ENCODE assay signal across 27 cellular contexts in genomic region chr6:137426007-137426689, GRCh38.
DNase-seq lines count a peak whose midpoint lies in the region; ATAC-seq, FAIRE-seq and TF ChIP-seq lines count a peak whose summit lies in the region.
"Had no signal": no experiment of that assay in that cellular context is flagged by ENCODE, and none has a peak within 500 bp of the region (broad histone marks: within the 10 kb centered on the region; RNA-seq: fewer than 3 reads in every experiment).

No MANE protein-coding gene starts in this region.

- no peaks in the 10 kb centered on the region for H4K20me1 ChIP-seq in HepG2 (ENCODE audit: insufficient read depth, low read length)

- WGBS in HepG2 (ENCODE audit: low lambda C conversion rate): 69% methylated on average over 2 of the region's 2 CpGs
- WGBS in right lobe of liver (ENCODE audit: insufficient coverage, low coverage, low lambda C conversion rate, missing lambda C conversion rate): 88% methylated on average over 2 of the region's 2 CpGs

- H3K27ac ChIP-seq in HepG2 (ENCODE audit: extremely low read length, insufficient read depth, low read length) (no peak overlapping the region), right lobe of liver (no peak overlapping the region)
- H3K27ac ChIP-seq in CD8-positive, alpha-beta T cell (ENCODE audit: low read depth, low read length): no peak overlapping the region
- H3K27ac ChIP-seq: C4-2B, colonic mucosa, esophagus muscularis mucosa, gastrocnemius medialis, GM23248, lower lobe of right lung, neural progenitor cell, RWPE1, upper lobe of right lung had no signal

- H3K9me3 Mint-ChIP-seq in CD8-positive, alpha-beta T cell: no peaks in the 10 kb centered on the region
- H3K9me3 Mint-ChIP-seq: activated T-cell treated with anti-CD3 and anti-CD28 coated beads, Interleukin-2, amount 50 U/mL, for 4 hours had no signal

- POLR2A ChIA-PET in HepG2 (lab: Yijun Ruan, JAX): no interaction called here
- POLR2A ChIA-PET in CD8-positive, alpha-beta T cell (lab: Charles Lee): no interaction called here

- FAIRE-seq in HepG2 (lab: Jason Lieb, UNC) (no peak), GM19239 (lab: Jason Lieb, UNC) (no peak)
- FAIRE-seq: kidney had no signal

- H3K36me3 Mint-ChIP-seq in CD8-positive, alpha-beta T cell: no peaks in the 10 kb centered on the region
- H3K36me3 Mint-ChIP-seq: neural progenitor cell had no signal

- peaks cover 0 to 5% of the 10 kb centered on the region in 2 experiments; a peak in 2 of 5 replicates for H3K27me3 ChIP-seq in HepG2 (ENCODE audit: control insufficient read depth in 1 of 2, insufficient read depth in 2 of 2, low read length in 2 of 2)
- H3K27me3 ChIP-seq in right lobe of liver: no peaks in the 10 kb centered on the region
- H3K27me3 ChIP-seq in CD8-positive, alpha-beta T cell (ENCODE audit: insufficient read depth, low read length): no peaks in the 10 kb centered on the region
- H3K27me3 ChIP-seq: colonic mucosa, esophagus muscularis mucosa, gastrocnemius medialis, MG63, neural progenitor cell, upper lobe of right lung had no signal

- H3K79me2 ChIP-seq in HepG2 (ENCODE audit: insufficient read depth, low read length): no peaks in the 10 kb centered on the region

- H3K4me3 ChIP-seq in HepG2 (replicated peaks in 1 of 3; ENCODE audit: insufficient read depth in 1 of 3, low read depth in 2 of 3, low read length in 3 of 3) (no peak overlapping the region), right lobe of liver (no peak overlapping the region)
- no peak overlapping the region for H3K4me3 ChIP-seq in CD8-positive, alpha-beta T cell (ENCODE audit: low read depth, low read length)
- H3K4me3 ChIP-seq: colonic mucosa, esophagus muscularis mucosa, gastrocnemius medialis, GM23248, lower lobe of right lung, MG63, neural progenitor cell, upper lobe of right lung had no signal

- H3K9me3 ChIP-seq in HepG2 (ENCODE audit: low read length): no peaks in the 10 kb centered on the region
- H3K9me3 ChIP-seq in right lobe of liver: no peaks in the 10 kb centered on the region
- H3K9me3 ChIP-seq in CD8-positive, alpha-beta T cell (ENCODE audit: low read length): no peaks in the 10 kb centered on the region
- H3K9me3 ChIP-seq: colonic mucosa, esophagus muscularis mucosa, gastrocnemius medialis, lower lobe of right lung, MG63, upper lobe of right lung had no signal

- TF ChIP-seq POLR2A in HepG2 (IDR thresholded peaks at IDR 0.05; ENCODE audit: insufficient read depth in 1 of 2, low read depth in 2 of 2, low read length in 2 of 2) (no peak), right lobe of liver (IDR thresholded peaks at IDR 0.05) (no peak)

- ATAC-seq in HepG2: no peak
- no peak for ATAC-seq in right lobe of liver
- ATAC-seq in HG03175 (IDR thresholded peaks at IDR 0.05; ENCODE audit: unreplicated experiment): peak; percentile 57
- ATAC-seq in GM18909 (IDR thresholded peaks at IDR 0.05; ENCODE audit: poor library complexity, unreplicated experiment): no peak
- ATAC-seq in CD8-positive, alpha-beta T cell: no peak
- ATAC-seq: activated T-cell treated with anti-CD3 and anti-CD28 coated beads, Interleukin-2, amount 50 U/mL, for 4 hours; gastrocnemius medialis; lower lobe of right lung; sciatic nerve; upper lobe of right lung had no signal

- in situ Hi-C loops in HepG2 (cut with HindIII; ENCODE audit: extremely low pct_ligation_motif_present, low pct_unique_long_range_greater_than_20kb): no loop called here

- no TSS peak for BruUV-seq in HepG2 (replicated peaks; lab: Mats Ljungman, UMichigan)

- peaks cover 26% of the 10 kb centered on the region for H3K4me1 ChIP-seq in HepG2 (ENCODE audit: insufficient read depth, low read length)
- no peaks in the 10 kb centered on the region for H3K4me1 ChIP-seq in right lobe of liver
- H3K4me1 ChIP-seq in CD8-positive, alpha-beta T cell (ENCODE audit: insufficient read depth, low read length): peaks cover 12% of the 10 kb centered on the region
- H3K4me1 ChIP-seq: colonic mucosa, esophagus muscularis mucosa, gastrocnemius medialis, lower lobe of right lung, upper lobe of right lung had no signal

- H3K9ac ChIP-seq in HepG2 (ENCODE audit: insufficient read depth, low read depth, low read length): no peak overlapping the region
- H3K9ac ChIP-seq: GM23248, neural progenitor cell had no signal

- no peak overlapping the region for H2AFZ ChIP-seq in HepG2 (ENCODE audit: low read length)
- H2AFZ ChIP-seq: GM23248, neural progenitor cell had no signal

- H3K27me3 Mint-ChIP-seq in CD8-positive, alpha-beta T cell (ENCODE audit: low read depth): no peaks in the 10 kb centered on the region

- H3K27ac Mint-ChIP-seq in CD8-positive, alpha-beta T cell: no peak overlapping the region
- H3K27ac Mint-ChIP-seq: neural progenitor cell had no signal

- no peak for TF ChIP-seq RAD21 in HepG2 (CRISPR knock-in tag; IDR thresholded peaks at IDR 0.05)

- H3K36me3 ChIP-seq in HepG2 (replicated peaks in 1 of 2; ENCODE audit: control insufficient read depth in 1 of 2, insufficient read depth in 2 of 2, low read length in 2 of 2) (no peaks in the 10 kb centered on the region), right lobe of liver (no peaks in the 10 kb centered on the region)
- no peaks in the 10 kb centered on the region for H3K36me3 ChIP-seq in CD8-positive, alpha-beta T cell (ENCODE audit: insufficient read depth, low read length)
- H3K36me3 ChIP-seq: colonic mucosa, esophagus muscularis mucosa, gastrocnemius medialis, lower lobe of right lung, MG63, neural progenitor cell, upper lobe of right lung had no signal

- TF ChIP-seq CTCF in HepG2 (CRISPR knock-in tag; IDR thresholded peaks at IDR 0.05): no peak
- no peak for TF ChIP-seq CTCF in right lobe of liver (IDR thresholded peaks at IDR 0.05)
- TF ChIP-seq CTCF in CD8-positive, alpha-beta T cell (IDR thresholded peaks at IDR 0.05): no peak

- TF ChIP-seq EP300 in HepG2 (IDR thresholded peaks at IDR 0.05; ENCODE audit: low read depth in 2 of 2, low read length in 2 of 2): no peak
- no peak for TF ChIP-seq EP300 in HepG2 (CRISPR knock-in tag; IDR thresholded peaks at IDR 0.05; ENCODE audit: borderline replicate concordance)

- H3K4me2 ChIP-seq in HepG2 (ENCODE audit: low read depth, low read length): no peak overlapping the region
- H3K4me2 ChIP-seq: neural progenitor cell had no signal

- DNase-seq in HepG2 (ENCODE audit: low spot score) (no peak), right lobe of liver (no peak), SKM-1 treated with dmso at 0.1 percent for 144 hours (lab: John Stamatoyannopoulos, UW; ENCODE audit: unreplicated experiment) (peak; percentile 66), GM19239 (ENCODE audit: insufficient read length, low spot score) (no peak)
- DNase-seq in CD8-positive, alpha-beta T cell: no peak
- no peak for DNase-seq in activated CD4-positive, alpha-beta T cell treated with anti-CD3 and anti-CD28 coated beads for 4 hours
- DNase-seq: activated CD4-positive, CD25-positive, alpha-beta regulatory T cell treated with anti-CD3 and anti-CD28 coated beads, Interleukin-2, amount 50 U/mL, for 72 hours; activated naive CD4-positive, alpha-beta T cell treated with Interleukin-2 at 50 U/mL for 16 hours; activated T-cell treated with anti-CD3 and anti-CD28 coated beads, Interleukin-2, amount 50 U/mL, for 4 hours; colonic mucosa; gastrocnemius medialis; GM23248; kidney; lower lobe of right lung; MG63; NCI-H187; NCI-H82; posterior cingulate gyrus; stimulated activated CD8-positive, alpha-beta memory T cell treated with anti-CD3 and anti-CD28 coated beads, Interleukin-4, amount 100 ng/mL, for 48 hours; upper lobe of right lung had no signal

- CTCF ChIA-PET in HepG2 (lab: Yijun Ruan, JAX; ENCODE audit: low intra/inter-chr PET ratio, low total read pairs): no interaction called here
- CTCF ChIA-PET in CD8-positive, alpha-beta T cell (lab: Charles Lee): interaction anchor here (0.5 to 1.6 kb wide), 3 partner anchors 11 to 250 kb away, joined by 3 to 8 read pairs (median 4); no protein-coding TSS in a partner anchor

- peaks cover 23% of the 10 kb centered on the region for H3K4me1 Mint-ChIP-seq in CD8-positive, alpha-beta T cell (ENCODE audit: low read depth)

- no peak overlapping the region for H3K4me3 Mint-ChIP-seq in CD8-positive, alpha-beta T cell
- H3K4me3 Mint-ChIP-seq: activated T-cell treated with anti-CD3 and anti-CD28 coated beads, Interleukin-2, amount 50 U/mL, for 4 hours; neural progenitor cell had no signal

- intact Hi-C loops in HepG2 (cut with micrococcal nuclease; ENCODE audit: unreplicated experiment): no loop called here
- intact Hi-C loops in right lobe of liver (cut with DNase I): no loop called here
- intact Hi-C loops in CD8-positive, alpha-beta T cell (cut with DNase I, micrococcal nuclease): no loop called here

TF ChIP-seq in HepG2, 621 proteins besides CTCF, POLR2A, EP300 and RAD21:
- no peak for TF ChIP-seq ZNF333 (CRISPR knock-in tag; IDR thresholded peaks at IDR 0.05; ENCODE audit: borderline replicate concordance)
- no peak for TF ChIP-seq HHEX (CRISPR knock-in tag; IDR thresholded peaks at IDR 0.05)
- TF ChIP-seq TEAD2 (CRISPR knock-in tag; IDR thresholded peaks at IDR 0.05): no peak
- no peak for TF ChIP-seq ATAD3A (CRISPR knock-in tag; IDR thresholded peaks at IDR 0.05)
- TF ChIP-seq PREB (CRISPR knock-in tag; IDR thresholded peaks at IDR 0.05): no peak
- no peak for TF ChIP-seq REPIN1 (CRISPR knock-in tag; IDR thresholded peaks at IDR 0.05; ENCODE audit: borderline replicate concordance, low read depth)
- TF ChIP-seq EED (CRISPR knock-in tag; IDR thresholded peaks at IDR 0.05): no peak
- no peak for TF ChIP-seq PTBP1 (IDR thresholded peaks at IDR 0.05; ENCODE audit: low read depth, low read length, poor library complexity, severe bottlenecking)
- no peak for TF ChIP-seq ZNF777 (CRISPR knock-in tag; IDR thresholded peaks at IDR 0.05)
- peak; percentile 90 for TF ChIP-seq MAFF (IDR thresholded peaks at IDR 0.05; ENCODE audit: low read depth, low read length)
- TF ChIP-seq MAFK (conservative IDR thresholded peaks at IDR 0.05 in 1 of 2, IDR thresholded peaks at IDR 0.05 in 1 of 2; ENCODE audit: low read length in 2 of 2): peak; percentile 92 to 96
- TF ChIP-seq MTA3 (CRISPR knock-in tag; IDR thresholded peaks at IDR 0.05): no peak
- TF ChIP-seq ZFP37 (CRISPR knock-in tag; IDR thresholded peaks at IDR 0.05; ENCODE audit: borderline replicate concordance): no peak
- no peak for TF ChIP-seq MTF1 (CRISPR knock-in tag; IDR thresholded peaks at IDR 0.05)
